Comparison of ENCODE assay signal across 16 cellular contexts in genomic region chr12:56935752-56936151, GRCh38. TPM values are rescaled to one million over a fixed set of nuclear protein-coding genes. Genes with fewer than 3 reads are reported as not detected.
DNase-seq lines count a peak whose midpoint lies in the region; ATAC-seq and TF ChIP-seq lines count a peak whose summit lies in the region.
"Had no signal": no experiment of that assay in that cellular context is flagged by ENCODE, and none has a peak within 500 bp of the region (broad histone marks: within the 10 kb centered on the region; RNA-seq: fewer than 3 reads in every experiment).

No MANE protein-coding gene starts in this region.

- 0 out of 2 replicates have a peak, but pooled peaks cover 6% of the 10 kb centered on the region for H3K4me1 ChIP-seq in H9 (ENCODE audit: insufficient read depth, low read length)

- no peak overlapping the region for H3K4me2 ChIP-seq in H9 (ENCODE audit: insufficient read depth, insufficient read length, low read length)
- H3K4me2 ChIP-seq: BLaER1 had no signal

- H3K4me3 Mint-ChIP-seq in activated CD8-positive, alpha-beta memory T cell treated with anti-CD3 and anti-CD28 coated beads, Interleukin-2, amount 10 ng/mL, durations not matched to agents 7 days and 5 days: no peak overlapping the region
- no peak overlapping the region for H3K4me3 Mint-ChIP-seq in H9
- H3K4me3 Mint-ChIP-seq in stimulated activated effector memory CD8-positive, alpha-beta T cell treated with anti-CD3 and anti-CD28 coated beads, Interleukin-12 subunit alpha, Interleukin-12 subunit beta, amount 100 ng/mL, for 72 hours: no peak overlapping the region
- H3K4me3 Mint-ChIP-seq: CD8-positive, alpha-beta memory T cell had no signal

- no peak overlapping the region for H3K27ac Mint-ChIP-seq in activated CD8-positive, alpha-beta memory T cell treated with anti-CD3 and anti-CD28 coated beads, Interleukin-2, amount 10 ng/mL, durations not matched to agents 7 days and 5 days
- no peak overlapping the region; a peak in 1 of 7 replicates for H3K27ac Mint-ChIP-seq in H9
- H3K27ac Mint-ChIP-seq in stimulated activated effector memory CD8-positive, alpha-beta T cell treated with anti-CD3 and anti-CD28 coated beads, Interleukin-12 subunit alpha, Interleukin-12 subunit beta, amount 100 ng/mL, for 72 hours: no peak overlapping the region
- H3K27ac Mint-ChIP-seq: CD8-positive, alpha-beta memory T cell had no signal

- H2BK5ac ChIP-seq in H9 (ENCODE audit: insufficient read length, low read length): no peak overlapping the region

- H3K9me3 Mint-ChIP-seq in activated CD8-positive, alpha-beta memory T cell treated with anti-CD3 and anti-CD28 coated beads, Interleukin-2, amount 10 ng/mL, durations not matched to agents 7 days and 5 days (ENCODE audit: low read depth): no peaks in the 10 kb centered on the region
- peaks cover 0 to 3% of the 10 kb centered on the region in 2 experiments; a peak in 2 of 5 replicates for H3K9me3 Mint-ChIP-seq in H9
- no peaks in the 10 kb centered on the region for H3K9me3 Mint-ChIP-seq in stimulated activated effector memory CD8-positive, alpha-beta T cell treated with anti-CD3 and anti-CD28 coated beads, Interleukin-12 subunit alpha, Interleukin-12 subunit beta, amount 100 ng/mL, for 72 hours
- H3K9me3 Mint-ChIP-seq: CD8-positive, alpha-beta memory T cell had no signal

- no peak overlapping the region for H2BK20ac ChIP-seq in H9 (ENCODE audit: low read depth, low read length, poor library complexity, severe bottlenecking)

- H3K23ac ChIP-seq in H9 (ENCODE audit: insufficient read length, low read depth, low read length): no peak overlapping the region

- no peaks in the 10 kb centered on the region for H3K9me3 ChIP-seq in H9 (ENCODE audit: control insufficient read depth, low read depth, low read length)
- H3K9me3 ChIP-seq: BLaER1 had no signal

- H3K27me3 Mint-ChIP-seq in activated CD8-positive, alpha-beta memory T cell treated with anti-CD3 and anti-CD28 coated beads, Interleukin-2, amount 10 ng/mL, durations not matched to agents 7 days and 5 days: no peaks in the 10 kb centered on the region
- H3K27me3 Mint-ChIP-seq in H9 (ENCODE audit: low read depth): peaks cover 12% of the 10 kb centered on the region

- H3K27me3 ChIP-seq in H9 (ENCODE audit: insufficient read depth, low read length): no peaks in the 10 kb centered on the region
- H3K27me3 ChIP-seq: BLaER1 had no signal

- H3T11ph ChIP-seq in H9 (ENCODE audit: low read length): no peak overlapping the region

- H4K5ac ChIP-seq in H9 (ENCODE audit: insufficient read length, low read depth, low read length): no peak overlapping the region

- no peak overlapping the region for H4K8ac ChIP-seq in H9 (replicated peaks; ENCODE audit: insufficient read length, low read depth, low read length)

- no peak overlapping the region for H3K14ac ChIP-seq in H9 (ENCODE audit: insufficient read depth, low read length)

- CTCF ChIA-PET in activated CD8-positive, alpha-beta memory T cell treated with anti-CD3 and anti-CD28 coated beads, Interleukin-2, amount 10 ng/mL, durations not matched to agents 7 days and 5 days (lab: Charles Lee): no interaction called here

- ATAC-seq in activated CD8-positive, alpha-beta memory T cell treated with anti-CD3 and anti-CD28 coated beads, Interleukin-2, amount 10 ng/mL, durations not matched to agents 7 days and 5 days: no peak
- peak; percentile 31 for ATAC-seq in stimulated activated effector memory CD8-positive, alpha-beta T cell treated with anti-CD3 and anti-CD28 coated beads, Interleukin-12 subunit alpha, Interleukin-12 subunit beta, amount 100 ng/mL, for 72 hours
- ATAC-seq in HG03571 (IDR thresholded peaks at IDR 0.05; ENCODE audit: unreplicated experiment) (no peak), GM18867 (IDR thresholded peaks at IDR 0.05; ENCODE audit: unreplicated experiment) (no peak)

- H2BK15ac ChIP-seq in H9 (ENCODE audit: low read depth, low read length): no peak overlapping the region

- DNase-seq in activated CD8-positive, alpha-beta memory T cell treated with anti-CD3 and anti-CD28 coated beads, Interleukin-2, amount 50 U/mL, for 48 hours: peak; percentile 51
- no peak for DNase-seq in activated CD8-positive, alpha-beta memory T cell treated with anti-CD3 and anti-CD28 coated beads, Interleukin-2, amount 10 ng/mL, durations not matched to agents 7 days and 5 days
- DNase-seq in H9: peak; percentile 19
- peak; percentile 24 for DNase-seq in coronary artery (ENCODE audit: low spot score)
- no peak for DNase-seq in stimulated activated effector memory CD8-positive, alpha-beta T cell treated with anti-CD3 and anti-CD28 coated beads, Interleukin-12 subunit alpha, Interleukin-12 subunit beta, amount 100 ng/mL, for 72 hours (ENCODE audit: low spot score in 2 of 2)
- DNase-seq in COLO829 (ENCODE audit: low spot score): no peak
- DNase-seq: AML-193; CD8-positive, alpha-beta memory T cell; DMS53; GF-D8 had no signal

- no peak overlapping the region for H4K91ac ChIP-seq in H9 (ENCODE audit: insufficient read length, low read depth, low read length)

- no peak overlapping the region for H3K9ac ChIP-seq in H9 (ENCODE audit: extremely low read depth, insufficient read length, low read length)
- H3K9ac ChIP-seq: BLaER1 had no signal

- no peak overlapping the region for H2BK12ac ChIP-seq in H9 (ENCODE audit: insufficient read length, low read depth, low read length)

- H3K36me3 Mint-ChIP-seq in activated CD8-positive, alpha-beta memory T cell treated with anti-CD3 and anti-CD28 coated beads, Interleukin-2, amount 10 ng/mL, durations not matched to agents 7 days and 5 days: no peaks in the 10 kb centered on the region
- no peaks in the 10 kb centered on the region for H3K36me3 Mint-ChIP-seq in H9 (ENCODE audit: insufficient read depth in 1 of 3, low read depth in 3 of 3)
- H3K36me3 Mint-ChIP-seq in stimulated activated effector memory CD8-positive, alpha-beta T cell treated with anti-CD3 and anti-CD28 coated beads, Interleukin-12 subunit alpha, Interleukin-12 subunit beta, amount 100 ng/mL, for 72 hours: no peaks in the 10 kb centered on the region
- H3K36me3 Mint-ChIP-seq: CD8-positive, alpha-beta memory T cell had no signal

- H2AK5ac ChIP-seq in H9 (ENCODE audit: insufficient read length, low read length): no peak overlapping the region

- no peak overlapping the region for H3K4me3 ChIP-seq in coronary artery
- H3K4me3 ChIP-seq: BLaER1 had no signal

- no peak overlapping the region for H3K27ac ChIP-seq in H9 (ENCODE audit: insufficient read length, low read depth, low read length)
- no peak overlapping the region for H3K27ac ChIP-seq in coronary artery
- H3K27ac ChIP-seq: 22Rv1, BLaER1 had no signal

- no peaks in the 10 kb centered on the region for H3K79me2 ChIP-seq in H9 (ENCODE audit: insufficient read depth, low read length)

- no peak overlapping the region for H3K4ac ChIP-seq in H9 (ENCODE audit: low read depth, low read length)

- WGBS in H9 (ENCODE audit: extremely low coverage, insufficient read length, low lambda C conversion rate): no CpG with 5 or more reads among the region's 2 CpGs

- H3K23me2 ChIP-seq in H9 (ENCODE audit: insufficient read length, low read depth, low read length, poor library complexity, severe bottlenecking): no peaks in the 10 kb centered on the region

- H3K18ac ChIP-seq in H9 (ENCODE audit: insufficient read length, low read depth, low read length): no peak overlapping the region

- H3K79me1 ChIP-seq in H9 (ENCODE audit: insufficient read depth, low read depth, low read length, poor library complexity, severe bottlenecking): no peaks in the 10 kb centered on the region

- H2BK120ac ChIP-seq in H9 (ENCODE audit: low read depth, low read length, poor library complexity, severe bottlenecking): no peak overlapping the region

- H4K20me1 ChIP-seq in H9 (ENCODE audit: control insufficient read depth, insufficient read depth, insufficient read length): no peaks in the 10 kb centered on the region
- H4K20me1 ChIP-seq: BLaER1 had no signal

- no peak overlapping the region for H2AFZ ChIP-seq in H9 (ENCODE audit: low read length)

- TF ChIP-seq CTCF in H9 (conservative IDR thresholded peaks at IDR 0.05) (no peak), coronary artery (IDR thresholded peaks at IDR 0.05) (no peak)

- no peak overlapping the region for H3K56ac ChIP-seq in H9 (ENCODE audit: insufficient read length, low read depth, low read length)

- H3K4me1 Mint-ChIP-seq in activated CD8-positive, alpha-beta memory T cell treated with anti-CD3 and anti-CD28 coated beads, Interleukin-2, amount 10 ng/mL, durations not matched to agents 7 days and 5 days: peaks cover 3% of the 10 kb centered on the region
- H3K4me1 Mint-ChIP-seq in H9: peaks cover 10 to 16% of the 10 kb centered on the region in 2 experiments
- no peaks in the 10 kb centered on the region for H3K4me1 Mint-ChIP-seq in stimulated activated effector memory CD8-positive, alpha-beta T cell treated with anti-CD3 and anti-CD28 coated beads, Interleukin-12 subunit alpha, Interleukin-12 subunit beta, amount 100 ng/mL, for 72 hours

RNA-seq across cellular contexts. Expression of gene SDR9C7, which starts 1.5 kb away (rescaled TPM):
- total RNA-seq in activated CD8-positive, alpha-beta memory T cell treated with anti-CD3 and anti-CD28 coated beads, Interleukin-2, amount 10 ng/mL, durations not matched to agents 7 days and 5 days: not detected
- total RNA-seq in H9 (2021): not detected in 2 replicates
- total RNA-seq: A673; CD8-positive, alpha-beta memory T cell; HT1080 had no signal

RNA-seq across cellular contexts. Expression of gene RDH16, which starts 21.7 kb away (rescaled TPM):
- under 1 TPM; 0.35 to 0.91 TPM for total RNA-seq in activated CD8-positive, alpha-beta memory T cell treated with anti-CD3 and anti-CD28 coated beads, Interleukin-2, amount 10 ng/mL, durations not matched to agents 7 days and 5 days
- 0.31 and 0.39 TPM in 2 replicates for total RNA-seq in H9 (2021)
- total RNA-seq: HT1080 had no signal

Comparison
In these comparisons a context has a peak if more than half of its experiments do, and no peak if none do; other contexts are left out.
1. DNase-seq: peak in activated CD8-positive, alpha-beta memory T cell treated with anti-CD3 and anti-CD28 coated beads, Interleukin-2, amount 50 U/mL, for 48 hours (single experiment), H9 (single experiment) and coronary artery (single experiment); none in activated CD8-positive, alpha-beta memory T cell treated with anti-CD3 and anti-CD28 coated beads, Interleukin-2, amount 10 ng/mL, durations not matched to agents 7 days and 5 days (single experiment), stimulated activated effector memory CD8-positive, alpha-beta T cell treated with anti-CD3 and anti-CD28 coated beads, Interleukin-12 subunit alpha, Interleukin-12 subunit beta, amount 100 ng/mL, for 72 hours (0 of 2) and COLO829 (single experiment).